In the genomic region with DNA sequence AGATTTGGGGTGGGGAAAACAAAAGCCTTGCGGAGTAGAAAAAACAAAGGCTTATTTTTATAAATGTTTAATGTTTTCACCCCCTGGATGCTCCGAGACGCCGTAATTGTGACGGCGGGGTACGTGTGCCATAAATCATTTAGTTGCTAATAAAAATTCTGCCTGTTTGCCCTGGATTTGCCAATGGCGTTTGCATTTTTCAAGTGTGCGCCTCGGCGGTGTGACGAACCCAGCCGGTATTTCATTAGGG, we compare ENCODE assay signal across 8 cellular contexts. TPM values are rescaled to one million over a fixed set of nuclear protein-coding genes. Genes with fewer than 3 reads are reported as not detected.
DNase-seq lines count a peak whose midpoint lies in the region; ATAC-seq and TF ChIP-seq lines count a peak whose summit lies in the region.

No MANE protein-coding gene starts in this region.

- H3K36me3 ChIP-seq in mammary epithelial cell (ENCODE audit: insufficient read depth, low read length) (no peaks in the 10 kb centered on the region), mesodermal cell (ENCODE audit: control insufficient read depth, insufficient read depth, low read length) (peaks cover 10% of the 10 kb centered on the region)

- peak overlapping the region; percentile 84 for H3K9ac ChIP-seq in mammary epithelial cell (ENCODE audit: insufficient read depth, low read length)

- H3K9me3 ChIP-seq in mammary epithelial cell (replicated peaks; ENCODE audit: insufficient read depth, low read length) = no peaks in the 10 kb centered on the region
- no peaks in the 10 kb centered on the region for H3K9me3 ChIP-seq in mesodermal cell (ENCODE audit: control insufficient read depth, low read length)

- peak overlapping the region; percentile 99 for H3K4me2 ChIP-seq in mammary epithelial cell (ENCODE audit: insufficient read depth, low read depth, low read length)

- H3K79me2 ChIP-seq in mammary epithelial cell (ENCODE audit: insufficient read depth, low read length) = peaks cover 96% of the 10 kb centered on the region

- peaks cover 11% of the 10 kb centered on the region for H3K4me1 ChIP-seq in mammary epithelial cell (ENCODE audit: insufficient read depth, low read length)
- peaks cover 6% of the 10 kb centered on the region for H3K4me1 ChIP-seq in mesodermal cell (ENCODE audit: control insufficient read depth, insufficient read depth, low read length, poor library complexity, severe bottlenecking)

- intact Hi-C loops in mammary epithelial cell (cut with micrococcal nuclease) = no loop called here

- no peaks in the 10 kb centered on the region for H4K20me1 ChIP-seq in mammary epithelial cell (ENCODE audit: insufficient read depth, low read length)

- peak overlapping the region; percentile 84 for H3K27ac ChIP-seq in mammary epithelial cell (ENCODE audit: insufficient read depth, low read depth, low read length)
- peak overlapping the region; percentile 99 for H3K27ac ChIP-seq in mesodermal cell (ENCODE audit: low read depth, low read length, severe bottlenecking)

- BruUV-seq in mammary epithelial cell (replicated peaks; lab: Mats Ljungman, UMichigan) = no TSS peak

- H3K27me3 ChIP-seq in mammary epithelial cell (ENCODE audit: insufficient read depth, low read length) = no peaks in the 10 kb centered on the region

- H2AFZ ChIP-seq in mammary epithelial cell (ENCODE audit: low read depth, low read length) = no peak overlapping the region

- in situ Hi-C loops in mammary epithelial cell (cut with MboI; ENCODE audit: low sequenced_read_pairs in 2 of 2) = no loop called here

- no peak for ATAC-seq in GM18909 (IDR thresholded peaks at IDR 0.05; ENCODE audit: poor library complexity, unreplicated experiment)
- no peak for ATAC-seq in GM18867 (IDR thresholded peaks at IDR 0.05; ENCODE audit: unreplicated experiment)

- DNase-seq in A172 (ENCODE audit: low spot score) = peak; percentile 59
- no peak for DNase-seq in HEK293T (ENCODE audit: extremely low spot score)
- no peak for DNase-seq in mammary epithelial cell
- no peak for DNase-seq in NCI-H2196 treated with DMSO at 0.1 percent for 48 hours (lab: John Stamatoyannopoulos, UW; ENCODE audit: unreplicated experiment)
- no peak for DNase-seq in HT-29 (ENCODE audit: low spot score)

- no peak for TF ChIP-seq CTCF in mammary epithelial cell (conservative IDR thresholded peaks at IDR 0.05 in 1 of 2, IDR thresholded peaks at IDR 0.05 in 1 of 2; ENCODE audit: extremely low read depth in 1 of 2, insufficient read depth in 1 of 2, low read depth in 1 of 2, low read length in 2 of 2)

- POLR2A ChIA-PET in HEK293T (lab: Yijun Ruan, JAX) = interaction anchor here (0.8 to 1.1 kb wide), 4 partner anchors 9 to 60 kb away, joined by 3 to 4 read pairs (median 4); no protein-coding TSS in a partner anchor

- peak overlapping the region; percentile 70 to 91 (median 81) for H3K4me3 ChIP-seq in mammary epithelial cell (replicated peaks in 1 of 3; ENCODE audit: insufficient read depth in 1 of 3, low read depth in 2 of 3, low read length in 3 of 3)
- H3K4me3 ChIP-seq in mesodermal cell (ENCODE audit: extremely low read depth, insufficient read depth, low read length, poor library complexity, severe bottlenecking) = peak overlapping the region; percentile 83

- CTCF ChIA-PET in HEK293T (lab: Yijun Ruan, JAX) = no interaction called here
- CTCF ChIA-PET in mammary epithelial cell (lab: Charles Lee; ENCODE audit: low non-redundant PET) = no interaction called here

- dilution Hi-C loops in mammary epithelial cell (cut with HindIII; ENCODE audit: low sequenced_read_pairs) = no loop called here

- 2% methylated on average over 13 of the region's 13 CpGs for WGBS in mammary epithelial cell (ENCODE audit: low coverage, missing lambda C conversion rate)
- WGBS in mesodermal cell (ENCODE audit: insufficient coverage in 2 of 2), 2 experiments = 0 to 2% methylated on average over 12 to 13 of the region's 13 CpGs

TF ChIP-seq in HEK293T, 16 proteins besides CTCF, POLR2A, EP300 and RAD21:
- TF ChIP-seq SUZ12 (IDR thresholded peaks at IDR 0.05) (no peak), FOXM1 (IDR thresholded peaks at IDR 0.05; ENCODE audit: borderline replicate concordance) (0 out of 2 replicates have a peak, but pooled peaks have one; percentile 9)
- TF ChIP-seq, protein P1, sequence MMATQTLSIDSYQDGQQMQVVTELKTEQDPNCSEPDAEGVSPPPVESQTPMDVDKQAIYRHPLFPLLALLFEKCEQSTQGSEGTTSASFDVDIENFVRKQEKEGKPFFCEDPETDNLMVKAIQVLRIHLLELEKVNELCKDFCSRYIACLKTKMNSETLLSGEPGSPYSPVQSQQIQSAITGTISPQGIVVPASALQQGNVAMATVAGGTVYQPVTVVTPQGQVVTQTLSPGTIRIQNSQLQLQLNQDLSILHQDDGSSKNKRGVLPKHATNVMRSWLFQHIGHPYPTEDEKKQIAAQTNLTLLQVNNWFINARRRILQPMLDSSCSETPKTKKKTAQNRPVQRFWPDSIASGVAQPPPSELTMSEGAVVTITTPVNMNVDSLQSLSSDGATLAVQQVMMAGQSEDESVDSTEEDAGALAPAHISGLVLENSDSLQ (IDR thresholded peaks at IDR 0.05) = peak; percentile 94

RNA-seq across cellular contexts. Expression of a gene that starts 2.5 kb away (rescaled TPM):
- total RNA-seq in A172 (2014; rRNA removed; shearing (Covaris generic)) = 15.0 and 17.4 TPM in 2 replicates
- total RNA-seq in mammary epithelial cell = 100 to 1,000 TPM in 1 of 2 donors, 10 to 100 TPM in 1; 62.2 to 121 TPM
- 22.3 TPM for polyA plus RNA-seq in mammary epithelial cell
- 123 TPM for polyA minus RNA-seq in mammary epithelial cell
- polyA plus RNA-seq in mesodermal cell (2013, experiment 1 of 2) = 37.0 TPM
- 35.2 TPM for polyA plus RNA-seq in mesodermal cell (2013, experiment 2 of 2)
- total RNA-seq in HT-29 (2014; rRNA removed; shearing (Covaris generic)) = 93.2 and 121 TPM in 2 replicates
